Comparison of ENCODE assay signal across 15 cellular contexts in the genomic region with DNA sequence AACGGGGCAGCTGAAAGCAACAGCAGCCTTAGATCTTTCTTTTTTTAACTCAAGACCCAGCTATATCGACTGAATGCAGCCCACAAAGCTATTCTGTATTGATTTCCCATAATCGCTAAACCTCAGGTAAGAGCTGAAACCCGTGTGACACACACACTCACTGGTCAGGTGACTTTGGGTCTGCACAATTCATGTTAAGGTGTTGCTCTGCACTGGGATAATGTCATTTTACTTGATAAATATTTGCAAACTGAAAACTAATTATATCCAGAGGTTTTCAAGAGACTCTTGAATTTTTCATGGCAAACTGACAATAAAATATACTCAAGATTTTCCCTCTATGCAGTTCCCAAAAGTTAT. TPM values are rescaled to one million over a fixed set of nuclear protein-coding genes. Genes with fewer than 3 reads are reported as not detected.
DNase-seq lines count a peak whose midpoint lies in the region; ATAC-seq and TF ChIP-seq lines count a peak whose summit lies in the region.
"Had no signal": no experiment of that assay in that cellular context is flagged by ENCODE, and none has a peak within 500 bp of the region (broad histone marks: within the 10 kb centered on the region; RNA-seq: fewer than 3 reads in every experiment).

No MANE protein-coding gene starts in this region.

- H3K4me2 ChIP-seq in BLaER1 (peak overlapping the region; percentile 56), OCI-LY7 (ENCODE audit: low read length) (peak overlapping the region; percentile 64), SK-N-SH (no peak overlapping the region)

- H3K4me1 ChIP-seq in BLaER1, result peaks cover 9% of the 10 kb centered on the region
- H3K4me1 ChIP-seq in OCI-LY7 (ENCODE audit: insufficient read depth, low read length, poor library complexity, severe bottlenecking), result peaks cover 37% of the 10 kb centered on the region
- H3K4me1 ChIP-seq in suprapubic skin, result no peaks in the 10 kb centered on the region
- no peaks in the 10 kb centered on the region for H3K4me1 ChIP-seq in foreskin keratinocyte
- H3K4me1 ChIP-seq in SK-N-SH (ENCODE audit: control insufficient read depth in 1 of 2, insufficient read depth in 2 of 2, low read depth in 1 of 2, low read length in 1 of 2), result peaks cover 0 to 13% of the 10 kb centered on the region in 2 experiments; a peak in 1 of 4 replicates

- TF ChIP-seq CTCF in OCI-LY7 (conservative IDR thresholded peaks at IDR 0.05; ENCODE audit: low read length) (no peak), suprapubic skin (IDR thresholded peaks at IDR 0.05) (no peak), foreskin keratinocyte (conservative IDR thresholded peaks at IDR 0.05) (no peak), SK-N-SH (IDR thresholded peaks at IDR 0.05) (no peak)

- no peaks in the 10 kb centered on the region for H3K27me3 ChIP-seq in BLaER1
- no peaks in the 10 kb centered on the region for H3K27me3 ChIP-seq in suprapubic skin
- no peaks in the 10 kb centered on the region for H3K27me3 ChIP-seq in foreskin keratinocyte
- H3K27me3 ChIP-seq in SK-N-SH (ENCODE audit: insufficient read depth), result no peaks in the 10 kb centered on the region

- no peaks in the 10 kb centered on the region; the same call in 1 of the 2 replicates for H3K79me2 ChIP-seq in OCI-LY7 (ENCODE audit: insufficient read depth, low read depth, low read length)
- peaks cover 30% of the 10 kb centered on the region for H3K79me2 ChIP-seq in SK-N-SH (ENCODE audit: insufficient read depth)

- CTCF ChIA-PET in OCI-LY7 (lab: Charles Lee; ENCODE audit: unreplicated experiment) (interaction anchor here (0.5 kb wide), 1 partner anchor 67 kb away, joined by 3 read pairs; no protein-coding TSS in a partner anchor), SK-N-SH (lab: Yijun Ruan, JAX) (interaction anchor here (0.7 to 4.9 kb wide), 6 partner anchors 11 to 607 kb away, joined by 3 to 23 read pairs (median 5); no protein-coding TSS in a partner anchor)

- H3K36me3 ChIP-seq in BLaER1, result no peaks in the 10 kb centered on the region
- H3K36me3 ChIP-seq in OCI-LY7 (ENCODE audit: insufficient read depth, low read length), result peaks cover 54% of the 10 kb centered on the region
- peaks cover 9% of the 10 kb centered on the region for H3K36me3 ChIP-seq in suprapubic skin
- H3K36me3 ChIP-seq in SK-N-SH (replicated peaks in 1 of 2; ENCODE audit: control insufficient read depth in 1 of 2, insufficient read depth in 2 of 2, low read length in 1 of 2), result peaks cover 38 to 53% of the 10 kb centered on the region in 2 experiments

- WGBS in suprapubic skin, result 82% methylated on average over 4 of the region's 4 CpGs
- WGBS in SK-N-SH (ENCODE audit: low lambda C conversion rate), result 93% methylated on average over 4 of the region's 4 CpGs

- ATAC-seq in GM18873 (IDR thresholded peaks at IDR 0.05; ENCODE audit: low FRiP score, unreplicated experiment), result peak; percentile 14
- ATAC-seq in HG02759 (IDR thresholded peaks at IDR 0.05; ENCODE audit: unreplicated experiment), result peak; percentile 21
- ATAC-seq in foreskin keratinocyte, result no peak

- no peak for TF ChIP-seq POLR2A in suprapubic skin (IDR thresholded peaks at IDR 0.05)

- H3K9me3 ChIP-seq in BLaER1 (peaks cover 6% of the 10 kb centered on the region; the same call in 1 of the 2 replicates), OCI-LY7 (ENCODE audit: low read length) (no peaks in the 10 kb centered on the region; the same call in 1 of the 2 replicates), suprapubic skin (no peaks in the 10 kb centered on the region), SK-N-SH (no peaks in the 10 kb centered on the region)

- TF ChIP-seq EP300 in suprapubic skin (IDR thresholded peaks at IDR 0.05), result no peak
- TF ChIP-seq EP300 in SK-N-SH (IDR thresholded peaks at IDR 0.05; ENCODE audit: borderline replicate concordance in 1 of 2, low read depth in 1 of 2, low read length in 1 of 2), result no peak

- H4K20me1 ChIP-seq in BLaER1 (no peaks in the 10 kb centered on the region), OCI-LY7 (ENCODE audit: insufficient read depth, low read length) (peaks cover 5% of the 10 kb centered on the region; the same call in 1 of the 2 replicates), SK-N-SH (ENCODE audit: insufficient read depth) (0 out of 2 replicates have a peak, but pooled peaks cover 10% of the 10 kb centered on the region)

- H3K9ac ChIP-seq in BLaER1, result no peak overlapping the region
- no peak overlapping the region for H3K9ac ChIP-seq in SK-N-SH

- H2AFZ ChIP-seq in OCI-LY7 (ENCODE audit: low read length) (no peak overlapping the region), SK-N-SH (ENCODE audit: low read depth) (no peak overlapping the region)

- POLR2A ChIA-PET in OCI-LY7 (lab: Charles Lee) (interaction anchor here (0.8 to 1.6 kb wide), 5 partner anchors 13 to 134 kb away, joined by 3 to 5 read pairs (median 3); no protein-coding TSS in a partner anchor), SK-N-SH (lab: Yijun Ruan, JAX) (no interaction called here)

- DNase-seq in OCI-LY7 (ENCODE audit: low spot score) (no peak), suprapubic skin (ENCODE audit: low spot score in 2 of 2) (no peak), foreskin keratinocyte (no peak), SK-N-SH (no peak)
- DNase-seq in NK-92 treated with Interleukin-12 subunit alpha and Interleukin-12 subunit beta, amount 100 ng/mL, for 24 hours (lab: John Stamatoyannopoulos, UW), result no peak
- DNase-seq: activated T-cell treated with anti-CD3 and anti-CD28 coated beads, Interleukin-2, amount 50 U/mL, for 4 hours; anterior cingulate cortex; left ventricle myocardium superior; NCI-H2081 treated with DMSO at 0.1 percent for 48 hours; stimulated activated CD4-positive, alpha-beta T cell treated with anti-CD3 and anti-CD28 coated beads, Interleukin-4, amount 100 ng/mL, for 24 hours; stimulated activated naive CD4-positive, alpha-beta T cell; WERI-Rb-1 had no signal

- no peak for TF ChIP-seq RAD21 in SK-N-SH (IDR thresholded peaks at IDR 0.05; ENCODE audit: low read length)

- peaks cover 5% of the 10 kb centered on the region for H3F3A ChIP-seq in SK-N-SH (replicated peaks; ENCODE audit: insufficient read depth)

- H3K4me3 ChIP-seq in BLaER1 (no peak overlapping the region), OCI-LY7 (ENCODE audit: low read depth, low read length, poor library complexity, severe bottlenecking) (peak overlapping the region; percentile 18), suprapubic skin (no peak overlapping the region), SK-N-SH (ENCODE audit: low read depth in 2 of 2, low read length in 1 of 2) (no peak overlapping the region)

- H3K27ac ChIP-seq in BLaER1 (no peak overlapping the region), OCI-LY7 (ENCODE audit: low read depth, low read length, poor library complexity, severe bottlenecking) (peak overlapping the region; percentile 39), suprapubic skin (no peak overlapping the region), foreskin keratinocyte (no peak overlapping the region), SK-N-SH (ENCODE audit: low read depth in 2 of 2, low read length in 1 of 2) (no peak overlapping the region)
- H3K27ac ChIP-seq: WERI-Rb-1 had no signal

- no TSS peak for BruUV-seq in OCI-LY7 (replicated peaks; lab: Mats Ljungman, UMichigan)

- intact Hi-C loops in OCI-LY7 (cut with micrococcal nuclease; ENCODE audit: unreplicated experiment), result no loop called here

- no peaks in the 10 kb centered on the region for H3K9me2 ChIP-seq in OCI-LY7 (ENCODE audit: insufficient read depth, low read length)
- H3K9me2 ChIP-seq in SK-N-SH, result no peaks in the 10 kb centered on the region

TF ChIP-seq in SK-N-SH, 30 proteins besides CTCF, POLR2A, EP300 and RAD21:
- TF ChIP-seq NRF1 (IDR thresholded peaks at IDR 0.05; ENCODE audit: low read depth, low read length), result no peak
- no peak for TF ChIP-seq GABPA (IDR thresholded peaks at IDR 0.05; ENCODE audit: low read depth)
- TF ChIP-seq, protein P1, sequence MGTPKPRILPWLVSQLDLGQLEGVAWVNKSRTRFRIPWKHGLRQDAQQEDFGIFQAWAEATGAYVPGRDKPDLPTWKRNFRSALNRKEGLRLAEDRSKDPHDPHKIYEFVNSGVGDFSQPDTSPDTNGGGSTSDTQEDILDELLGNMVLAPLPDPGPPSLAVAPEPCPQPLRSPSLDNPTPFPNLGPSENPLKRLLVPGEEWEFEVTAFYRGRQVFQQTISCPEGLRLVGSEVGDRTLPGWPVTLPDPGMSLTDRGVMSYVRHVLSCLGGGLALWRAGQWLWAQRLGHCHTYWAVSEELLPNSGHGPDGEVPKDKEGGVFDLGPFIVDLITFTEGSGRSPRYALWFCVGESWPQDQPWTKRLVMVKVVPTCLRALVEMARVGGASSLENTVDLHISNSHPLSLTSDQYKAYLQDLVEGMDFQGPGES (IDR thresholded peaks at IDR 0.05; ENCODE audit: low read depth, low read length), result no peak
TF ChIP-seq in SK-N-SH: peak in this region for 0.

RNA-seq across cellular contexts. Expression of a gene that starts 33.1 kb away (rescaled TPM):
- 32.5 and 37.1 TPM in 2 replicates for total RNA-seq in OCI-LY7 (2014; rRNA removed; shearing (Covaris generic))
- total RNA-seq in OCI-LY7 (2022), result 58.3 and 62.7 TPM in 2 replicates
- 10 to 100 TPM; 10.8 to 26.0 (median 15.0) TPM for total RNA-seq in suprapubic skin
- 103 and 105 TPM in 2 replicates for total RNA-seq in foreskin keratinocyte
- 32.9 and 37.5 TPM in 2 replicates for polyA plus RNA-seq in foreskin keratinocyte
- polyA plus RNA-seq in SK-N-SH (2012; rRNA removed), result 64.3 and 87.0 TPM in 2 replicates
- polyA plus RNA-seq in SK-N-SH (2012; cell fraction: cytosol; rRNA removed), result 73.1 and 82.6 TPM in 2 replicates
- 40.8 and 67.2 TPM in 2 replicates for polyA plus RNA-seq in SK-N-SH (2012; cell fraction: nucleus; rRNA removed)
